Comparison of ENCODE assay signal across 8 cellular contexts in genomic region chr10:87861953-87862643, GRCh38. TPM values are rescaled to one million over a fixed set of nuclear protein-coding genes. Genes with fewer than 3 reads are reported as not detected.
DNase-seq lines count a peak whose midpoint lies in the region; ATAC-seq and TF ChIP-seq lines count a peak whose summit lies in the region.

No MANE protein-coding gene starts in this region.

- H3K27ac ChIP-seq in endodermal cell (ENCODE audit: low read depth, low read length) (peak overlapping the region; percentile 90), mesendoderm (ENCODE audit: low read depth, low read length) (peak overlapping the region; percentile 100)

- WGBS in endodermal cell (ENCODE audit: insufficient coverage in 1 of 2, insufficient read length in 1 of 2), 2 experiments, result 1 to 7% methylated on average over 21 to 56 of the region's 56 CpGs
- WGBS in mesendoderm (ENCODE audit: extremely low coverage, insufficient coverage, low lambda C conversion rate), result no CpG with 5 or more reads among the region's 56 CpGs

- H3K4ac ChIP-seq in mesendoderm (ENCODE audit: low read depth, low read length), result peak overlapping the region; percentile 38

- H3K79me2 ChIP-seq in mesendoderm (ENCODE audit: control insufficient read depth, insufficient read depth, low read length), result peaks cover 25% of the 10 kb centered on the region

- POLR2A ChIA-PET in BJ (lab: Charles Lee), result interaction anchor here (0.8 to 1.2 kb wide), 3 partner anchors 12 to 327 kb away, joined by 3 to 6 read pairs (median 3); no protein-coding TSS in a partner anchor

- H2AK5ac ChIP-seq in mesendoderm (ENCODE audit: low read length), result no peak overlapping the region

- H3K79me1 ChIP-seq in mesendoderm (ENCODE audit: low read length), result no peaks in the 10 kb centered on the region

- peaks cover 5% of the 10 kb centered on the region for H3K27me3 Mint-ChIP-seq in endodermal cell (ENCODE audit: insufficient read depth)

- TF ChIP-seq CTCF in BJ (IDR thresholded peaks at IDR 0.05; ENCODE audit: insufficient read depth, low read depth, low read length), result no peak
- TF ChIP-seq CTCF in endodermal cell (conservative IDR thresholded peaks at IDR 0.05), result no peak

- ATAC-seq in GM18909 (IDR thresholded peaks at IDR 0.05; ENCODE audit: poor library complexity, unreplicated experiment), result peak; percentile 54
- ATAC-seq in HG03175 (IDR thresholded peaks at IDR 0.05; ENCODE audit: unreplicated experiment), result peak; percentile 56

- peak overlapping the region; percentile 96 for H3K27ac Mint-ChIP-seq in endodermal cell

- H3K4me1 ChIP-seq in endodermal cell (ENCODE audit: control insufficient read depth, insufficient read depth, low read length), result no peaks in the 10 kb centered on the region
- no peaks in the 10 kb centered on the region for H3K4me1 ChIP-seq in mesendoderm (ENCODE audit: control insufficient read depth, low read depth, low read length)

- H2BK5ac ChIP-seq in mesendoderm (ENCODE audit: low read length), result peak overlapping the region; percentile 10

- no peak overlapping the region for H2BK120ac ChIP-seq in mesendoderm (ENCODE audit: low read depth, low read length)

- CTCF ChIA-PET in BJ (lab: Yijun Ruan, JAX), result interaction anchor here (0.7 to 6.3 kb wide), 11 partner anchors 12 to 693 kb away, joined by 3 to 45 read pairs (median 4); no protein-coding TSS in a partner anchor

- no peak overlapping the region for H4K8ac ChIP-seq in mesendoderm (ENCODE audit: low read depth, low read length)

- no peak overlapping the region for H3K23ac ChIP-seq in mesendoderm (ENCODE audit: low read length)

- H3K4me3 Mint-ChIP-seq in endodermal cell, result peak overlapping the region; percentile 90

- no peak overlapping the region for H2BK15ac ChIP-seq in mesendoderm (replicated peaks; ENCODE audit: low read depth)

- peak overlapping the region; percentile 6 for H3K18ac ChIP-seq in mesendoderm (ENCODE audit: low read length)

- H3K56ac ChIP-seq in mesendoderm (ENCODE audit: low read length), result peak overlapping the region; percentile 93

- peak overlapping the region; percentile 88 for H3K9ac ChIP-seq in endodermal cell (ENCODE audit: extremely low read depth, low read length, poor library complexity, severe bottlenecking)
- peak overlapping the region; percentile 88 for H3K9ac ChIP-seq in mesendoderm (ENCODE audit: low read length)

- peak; percentile 73 for DNase-seq in BJ (ENCODE audit: low read depth)
- DNase-seq in NOMO-1 (lab: John Stamatoyannopoulos, UW; ENCODE audit: unreplicated experiment in 2 of 2), result peak; percentile 97 to 98
- peak; percentile 84 for DNase-seq in activated CD8-positive, alpha-beta memory T cell treated with anti-CD3 and anti-CD28 coated beads, Interleukin-2, amount 50 U/mL, for 24 hours (ENCODE audit: extremely low read depth)
- DNase-seq in endodermal cell, result peak; percentile 98
- DNase-seq in mesendoderm, result peak; percentile 99
- DNase-seq in stimulated activated CD8-positive, alpha-beta memory T cell treated with anti-CD3 and anti-CD28 coated beads, Interleukin-12 subunit alpha, Interleukin-12 subunit beta, amount 100 ng/mL, for 24 hours (ENCODE audit: extremely low read depth), result peak; percentile 85

- peaks cover 22% of the 10 kb centered on the region for H3K4me1 Mint-ChIP-seq in endodermal cell

- H3K36me3 Mint-ChIP-seq in endodermal cell (ENCODE audit: low read depth), result no peaks in the 10 kb centered on the region

- peak overlapping the region; percentile 84 for H3K4me3 ChIP-seq in BJ (ENCODE audit: low read depth, low read length)
- peak overlapping the region; percentile 98 for H3K4me3 ChIP-seq in endodermal cell (ENCODE audit: low read length)
- peak overlapping the region; percentile 80 for H3K4me3 ChIP-seq in mesendoderm (ENCODE audit: low read length)

- H4K5ac ChIP-seq in mesendoderm (ENCODE audit: low read length), result no peak overlapping the region

- no peaks in the 10 kb centered on the region for H3K9me3 Mint-ChIP-seq in endodermal cell

- H3K36me3 ChIP-seq in BJ (ENCODE audit: control insufficient read depth, insufficient read depth, low read length) (no peaks in the 10 kb centered on the region), endodermal cell (ENCODE audit: control insufficient read depth, insufficient read depth, low read length) (no peaks in the 10 kb centered on the region), mesendoderm (ENCODE audit: control insufficient read depth, insufficient read depth, low read length) (no peaks in the 10 kb centered on the region)

- no peaks in the 10 kb centered on the region for H3K9me3 ChIP-seq in endodermal cell (ENCODE audit: control insufficient read depth, low read length)

- H3K4me2 ChIP-seq in mesendoderm (ENCODE audit: low read length), result peak overlapping the region; percentile 98

- H3K27me3 ChIP-seq in BJ (ENCODE audit: control insufficient read depth, insufficient read depth, low read length) (no peaks in the 10 kb centered on the region), endodermal cell (ENCODE audit: control insufficient read depth, insufficient read depth, low read length, poor library complexity, severe bottlenecking) (no peaks in the 10 kb centered on the region), mesendoderm (ENCODE audit: insufficient read depth, low read length, poor library complexity) (no peaks in the 10 kb centered on the region)

RNA-seq across cellular contexts. Expression of gene KLLN, which starts 1.2 kb away (rescaled TPM):
- polyA plus RNA-seq in BJ (2011; rRNA removed), result 0.42 and 0.44 TPM in 2 replicates
- 0.47 and 0.57 TPM in 2 replicates for polyA minus RNA-seq in BJ (2011; rRNA and poly(A)+ RNA removed)
- under 1 TPM; 0.49 to 0.51 TPM for total RNA-seq in endodermal cell
- polyA plus RNA-seq in endodermal cell (2013, experiment 1 of 2), result 0.78 TPM
- 0.91 TPM for polyA plus RNA-seq in endodermal cell (2013, experiment 2 of 2)
- polyA plus RNA-seq in mesendoderm (2013, experiment 1 of 2), result 0.11 TPM
- 0.15 TPM for polyA plus RNA-seq in mesendoderm (2013, experiment 2 of 2)

RNA-seq across cellular contexts. Expression of gene PTEN, which starts 1.3 kb away (rescaled TPM):
- 29.6 and 66.9 TPM in 2 replicates for polyA plus RNA-seq in BJ (2011; rRNA removed)
- 55.7 and 87.5 TPM in 2 replicates for polyA minus RNA-seq in BJ (2011; rRNA and poly(A)+ RNA removed)
- total RNA-seq in endodermal cell, result 10 to 100 TPM; 41.7 to 45.0 TPM
- 43.7 TPM for polyA plus RNA-seq in endodermal cell (2013, experiment 1 of 2)
- polyA plus RNA-seq in endodermal cell (2013, experiment 2 of 2), result 40.6 TPM
- polyA plus RNA-seq in mesendoderm (2013, experiment 1 of 2), result 18.5 TPM
- 18.1 TPM for polyA plus RNA-seq in mesendoderm (2013, experiment 2 of 2)

RNA-seq across cellular contexts. Expression of gene ATAD1, which starts 44.1 kb away (rescaled TPM):
- 13.7 and 36.1 TPM in 2 replicates for polyA plus RNA-seq in BJ (2011; rRNA removed)
- 11.1 and 12.3 TPM in 2 replicates for polyA minus RNA-seq in BJ (2011; rRNA and poly(A)+ RNA removed)
- total RNA-seq in endodermal cell, result 10 to 100 TPM; 55.4 to 68.0 TPM
- polyA plus RNA-seq in endodermal cell (2013, experiment 1 of 2), result 47.6 TPM
- 44.3 TPM for polyA plus RNA-seq in endodermal cell (2013, experiment 2 of 2)
- polyA plus RNA-seq in mesendoderm (2013, experiment 1 of 2), result 25.9 TPM
- polyA plus RNA-seq in mesendoderm (2013, experiment 2 of 2), result 26.5 TPM

Comparison
In these comparisons a context has a peak if more than half of its experiments do, and no peak if none do; other contexts are left out.
1. Peak in every context shown above with its lines: DNase-seq, ATAC-seq, H3K4me3 ChIP-seq and H3K27ac ChIP-seq.